ENCODE assay signal across 8 cellular contexts in genomic region chr5:141326088-141326854, GRCh38. TPM values are rescaled to one million over a fixed set of nuclear protein-coding genes. Genes with fewer than 3 reads are reported as not detected.
DNase-seq lines count a peak whose midpoint lies in the region; ATAC-seq, FAIRE-seq and TF ChIP-seq lines count a peak whose summit lies in the region.

No MANE protein-coding gene starts in this region.

- peak overlapping the region; percentile 94 for H3K4me2 ChIP-seq in K562 (ENCODE audit: insufficient read depth, low read length)

- TF ChIP-seq EP300 in K562 (IDR thresholded peaks at IDR 0.05; ENCODE audit: low read length): peak; percentile 22; the same call in 1 of the 2 replicates

- no peaks in the 10 kb centered on the region for H3K9me1 ChIP-seq in K562 (ENCODE audit: control insufficient read depth, insufficient read depth, low read length)

- TF ChIP-seq CTCF in K562 (IDR thresholded peaks at IDR 0.05 in 2 of 3, conservative IDR thresholded peaks at IDR 0.05 in 1 of 3; ENCODE audit: insufficient read depth in 2 of 3, low read depth in 1 of 3, low read length in 3 of 3): peak; percentile 83 to 90 (median 88)

- H2AFZ ChIP-seq in K562 (ENCODE audit: low read depth, low read length): peak overlapping the region; percentile 99

- peak; percentile 62 for TF ChIP-seq RAD21 in K562 (CRISPR knock-in tag; conservative IDR thresholded peaks at IDR 0.05 in 1 of 2, IDR thresholded peaks at IDR 0.05 in 1 of 2)

- 0 out of 2 replicates have a peak, but pooled peaks cover 2% of the 10 kb centered on the region for H3K9me3 ChIP-seq in K562 (replicated peaks; ENCODE audit: control insufficient read depth, insufficient read depth, low read depth, low read length)
- H3K9me3 ChIP-seq in iPS-18c (ENCODE audit: control insufficient read depth, insufficient read depth, low read length): peaks cover 3% of the 10 kb centered on the region

- WGBS in K562 (ENCODE audit: insufficient coverage, low coverage, missing lambda C conversion rate): 2% methylated on average over 27 of the region's 27 CpGs

- in situ Hi-C loops in K562 (cut with MboI): no loop called here

- intact Hi-C loops in K562 (cut with micrococcal nuclease): loop anchor here (5.0 to 10.0 kb wide), 2 partner anchors 46 to 111 kb away; partner anchors contain the start of genes PCDHB13, PCDHGA6 and PCDHGB3

- H3K79me2 ChIP-seq in K562 (ENCODE audit: control insufficient read depth, insufficient read depth, low read length): no peaks in the 10 kb centered on the region

- no peaks in the 10 kb centered on the region; a peak in 1 of 5 replicates for H3K4me1 ChIP-seq in K562 (replicated peaks in 1 of 2; ENCODE audit: control insufficient read depth in 2 of 2, insufficient read depth in 2 of 2, low read length in 2 of 2)

- TSS peak; percentile 39 for BruUV-seq in K562 (replicated peaks; lab: Mats Ljungman, UMichigan)

- ATAC-seq in GM19452 (IDR thresholded peaks at IDR 0.05; ENCODE audit: unreplicated experiment) (peak; percentile 57), K562 (peak; percentile 99)

- peak; percentile 72 for TF ChIP-seq POLR2A in K562 (conservative IDR thresholded peaks at IDR 0.05)

- CTCF ChIA-PET in K562 (lab: Yijun Ruan, JAX; ENCODE audit: low intra/inter-chr PET ratio): interaction anchor here (0.7 to 1.9 kb wide), 7 partner anchors 186 to 239 kb away, joined by 3 to 9 read pairs (median 6); no protein-coding TSS in a partner anchor

- H3K27ac ChIP-seq in K562 (ENCODE audit: extremely low read depth, low read depth, low read length): peak overlapping the region; percentile 64; the same call in 2 of the 3 replicates

- peak; percentile 97 for FAIRE-seq in K562 (lab: Jason Lieb, UNC)

- H3K36me3 ChIP-seq in K562 (ENCODE audit: control insufficient read depth, insufficient read depth, low read length): no peaks in the 10 kb centered on the region

- H3K4me3 ChIP-seq in K562: peak overlapping the region; percentile 47
- H3K4me3 ChIP-seq in iPS-18c (ENCODE audit: insufficient read depth, low read depth, low read length): peak overlapping the region; percentile 26; the same call in 1 of the 2 replicates

- H4K20me1 ChIP-seq in K562 (replicated peaks; ENCODE audit: control insufficient read depth, insufficient read depth, low read length): no peaks in the 10 kb centered on the region

- POLR2A ChIA-PET in K562 (lab: Yijun Ruan, JAX): interaction anchor here (0.9 kb wide), 1 partner anchor 267 kb away, joined by 3 read pairs; no protein-coding TSS in a partner anchor

- DNase-seq in AG20443 (ENCODE audit: low spot score) (peak; percentile 88), HT1080 (ENCODE audit: low read depth) (peak; percentile 40), T-helper 9 cell (peak; percentile 53), K562 (ENCODE audit: extremely low read depth in 1 of 4, low spot score in 3 of 4) (peak; percentile 63 to 86 (median 74)), middle frontal gyrus (ENCODE audit: extremely low spot score, low spot score) (no peak)
- DNase-seq in stimulated activated CD4-positive, alpha-beta T cell treated with anti-CD3 and anti-CD28 coated beads, Interleukin-12 subunit alpha, Interleukin-12 subunit beta, amount 100 ng/mL, for 4 hours: peak; percentile 60

- H3K27me3 ChIP-seq in K562 (ENCODE audit: control insufficient read depth in 2 of 2, insufficient read depth in 2 of 2, low read length in 2 of 2): peaks cover 0 to 6% of the 10 kb centered on the region in 2 experiments; a peak in 3 of 5 replicates

- peak overlapping the region; percentile 74 to 93; a peak in 3 of 4 replicates for H3K9ac ChIP-seq in K562 (ENCODE audit: insufficient read depth in 1 of 2, low read depth in 2 of 2, low read length in 2 of 2)

RNA-seq across cellular contexts. Expression of gene PCDHGA1, which starts 4.0 kb away (rescaled TPM):
- total RNA-seq in HT1080 (2014; rRNA removed; shearing (Covaris generic)): 0.07 and 0.32 TPM in 2 replicates
- polyA plus RNA-seq in HT1080 (2015; cell fraction: cytosol; rRNA removed): 0.57 and 0.67 TPM in 2 replicates
- 4.0 and 4.2 TPM in 2 replicates for polyA plus RNA-seq in HT1080 (2015; cell fraction: nucleus; rRNA removed)
- total RNA-seq in K562 (2011; cell fraction: chromatin; rRNA removed; ENCODE audit: low replicate concordance): 0.23 and 0.40 TPM in 2 replicates
- total RNA-seq in K562 (2011; cell fraction: nucleolus; rRNA removed): 0.39 and 0.50 TPM in 2 replicates
- 0.22 and 0.38 TPM in 2 replicates for total RNA-seq in K562 (2011; cell fraction: nucleoplasm; rRNA removed)
- total RNA-seq in K562 (2014; rRNA removed) (0.12 and 0.14 TPM in 2 replicates), K562 (2014; rRNA removed; fragmentation: Illumina TruSeq; extraction: Trizol) (0.13 and 0.18 TPM in 2 replicates), K562 (2015; rRNA removed; fragmentation: Illumina TruSeq; extraction: Trizol) (0.15 and 0.18 TPM in 2 replicates), K562 (2021) (0.16 and 0.20 TPM in 2 replicates)
- polyA plus RNA-seq in K562 (2011; rRNA removed) (0.08 and 0.26 TPM in 2 replicates), K562 (2014; fragmentation: Illumina TruSeq; extraction: Trizol) (0.12 and 0.21 TPM in 2 replicates), K562 (2014; fragmentation: Nextera tagmentation; extraction: Ambion mirVana) (not detected), K562 (2014; rRNA removed) (0.05 and 0.24 TPM in 2 replicates)
- 0.04 and 0.33 TPM in 2 replicates for polyA plus RNA-seq in K562 (2011; cell fraction: cytosol; rRNA removed)
- 0.10 and 0.41 TPM in 2 replicates for polyA plus RNA-seq in K562 (2011; cell fraction: nucleus; rRNA removed)
- polyA plus RNA-seq in K562 (2012): 0.16 and 0.40 TPM in 2 replicates
- 0.18 and 0.53 TPM in 2 replicates for polyA minus RNA-seq in K562 (2011; rRNA and poly(A)+ RNA removed)
- 0.19 TPM in 1 of 2 replicates, not detected in the other for polyA minus RNA-seq in K562 (2011; cell fraction: cytosol; rRNA and poly(A)+ RNA removed)
- 0.22 and 0.54 TPM in 2 replicates for polyA minus RNA-seq in K562 (2011; cell fraction: nucleus; rRNA and poly(A)+ RNA removed)

RNA-seq across cellular contexts. Expression of gene TAF7, which starts 5.7 kb away (rescaled TPM):
- total RNA-seq in HT1080 (2014; rRNA removed; shearing (Covaris generic)): 42.6 and 48.1 TPM in 2 replicates
- 40.5 and 50.9 TPM in 2 replicates for polyA plus RNA-seq in HT1080 (2015; cell fraction: cytosol; rRNA removed)
- 62.5 and 63.9 TPM in 2 replicates for polyA plus RNA-seq in HT1080 (2015; cell fraction: nucleus; rRNA removed)
- 25.2 and 60.1 TPM in 2 replicates for total RNA-seq in K562 (2011; cell fraction: chromatin; rRNA removed; ENCODE audit: low replicate concordance)
- 27.7 and 29.0 TPM in 2 replicates for total RNA-seq in K562 (2011; cell fraction: nucleolus; rRNA removed)
- 36.0 and 41.8 TPM in 2 replicates for total RNA-seq in K562 (2011; cell fraction: nucleoplasm; rRNA removed)
- total RNA-seq in K562 (2014; rRNA removed): 70.6 and 72.2 TPM in 2 replicates
- 92.0 and 105 TPM in 2 replicates for total RNA-seq in K562 (2014; rRNA removed; fragmentation: Illumina TruSeq; extraction: Trizol)
- 63.1 and 66.0 TPM in 2 replicates for total RNA-seq in K562 (2015; rRNA removed; fragmentation: Illumina TruSeq; extraction: Trizol)
- 71.2 and 73.3 TPM in 2 replicates for total RNA-seq in K562 (2021)
- 60.5 and 116 TPM in 2 replicates for polyA plus RNA-seq in K562 (2011; rRNA removed)
- 23.0 and 26.7 TPM in 2 replicates for polyA plus RNA-seq in K562 (2011; cell fraction: cytosol; rRNA removed)
- polyA plus RNA-seq in K562 (2011; cell fraction: nucleus; rRNA removed): 36.5 and 40.7 TPM in 2 replicates
- polyA plus RNA-seq in K562 (2012): 70.1 and 96.3 TPM in 2 replicates
- polyA plus RNA-seq in K562 (2014; fragmentation: Illumina TruSeq; extraction: Trizol): 88.5 and 93.5 TPM in 2 replicates
- 10 to 100 TPM; 51.6 to 68.8 TPM for polyA plus RNA-seq in K562 (2014; fragmentation: Nextera tagmentation; extraction: Ambion mirVana)
- polyA plus RNA-seq in K562 (2014; rRNA removed): 105 and 109 TPM in 2 replicates
- polyA minus RNA-seq in K562 (2011; rRNA and poly(A)+ RNA removed): 52.0 and 74.5 TPM in 2 replicates
- 16.0 and 23.4 TPM in 2 replicates for polyA minus RNA-seq in K562 (2011; cell fraction: cytosol; rRNA and poly(A)+ RNA removed)
- 18.3 and 26.0 TPM in 2 replicates for polyA minus RNA-seq in K562 (2011; cell fraction: nucleus; rRNA and poly(A)+ RNA removed)

RNA-seq across cellular contexts. Expression of gene PCDHGA2, which starts 12.3 kb away (rescaled TPM):
- 0.27 and 0.84 TPM in 2 replicates for total RNA-seq in HT1080 (2014; rRNA removed; shearing (Covaris generic))
- 0.47 and 1.0 TPM in 2 replicates for polyA plus RNA-seq in HT1080 (2015; cell fraction: cytosol; rRNA removed)
- 6.5 and 7.1 TPM in 2 replicates for polyA plus RNA-seq in HT1080 (2015; cell fraction: nucleus; rRNA removed)
- total RNA-seq in K562 (2011; cell fraction: chromatin; rRNA removed; ENCODE audit: low replicate concordance): 0.21 and 0.39 TPM in 2 replicates
- 0.13 and 0.33 TPM in 2 replicates for total RNA-seq in K562 (2011; cell fraction: nucleolus; rRNA removed)
- 0.23 and 0.29 TPM in 2 replicates for total RNA-seq in K562 (2011; cell fraction: nucleoplasm; rRNA removed)
- total RNA-seq in K562 (2014; rRNA removed): 0.08 and 0.23 TPM in 2 replicates
- 0.03 and 0.07 TPM in 2 replicates for total RNA-seq in K562 (2014; rRNA removed; fragmentation: Illumina TruSeq; extraction: Trizol)
- 0.07 and 0.08 TPM in 2 replicates for total RNA-seq in K562 (2015; rRNA removed; fragmentation: Illumina TruSeq; extraction: Trizol)
- 0.18 and 0.27 TPM in 2 replicates for total RNA-seq in K562 (2021)
- polyA plus RNA-seq in K562 (2011; rRNA removed): 0.03 and 0.10 TPM in 2 replicates
- 0.03 and 0.16 TPM in 2 replicates for polyA plus RNA-seq in K562 (2011; cell fraction: cytosol; rRNA removed)
- polyA plus RNA-seq in K562 (2011; cell fraction: nucleus; rRNA removed): 0.04 and 0.33 TPM in 2 replicates
- polyA plus RNA-seq in K562 (2012): 0.16 and 0.42 TPM in 2 replicates
- 0.12 and 0.15 TPM in 2 replicates for polyA plus RNA-seq in K562 (2014; fragmentation: Illumina TruSeq; extraction: Trizol)
- polyA plus RNA-seq in K562 (2014; fragmentation: Nextera tagmentation; extraction: Ambion mirVana): not detected
- polyA plus RNA-seq in K562 (2014; rRNA removed): 0.18 and 0.27 TPM in 2 replicates
- polyA minus RNA-seq in K562 (2011; rRNA and poly(A)+ RNA removed): 0.18 TPM in 1 of 2 replicates, not detected in the other
- polyA minus RNA-seq in K562 (2011; cell fraction: cytosol; rRNA and poly(A)+ RNA removed): not detected in 2 replicates
- polyA minus RNA-seq in K562 (2011; cell fraction: nucleus; rRNA and poly(A)+ RNA removed): 0.27 TPM in 1 of 2 replicates, not detected in the other

RNA-seq across cellular contexts. Expression of gene PCDHGA3, which starts 17.4 kb away (rescaled TPM):
- 0.10 and 0.14 TPM in 2 replicates for total RNA-seq in HT1080 (2014; rRNA removed; shearing (Covaris generic))
- polyA plus RNA-seq in HT1080 (2015; cell fraction: cytosol; rRNA removed): 0.11 and 0.14 TPM in 2 replicates
- polyA plus RNA-seq in HT1080 (2015; cell fraction: nucleus; rRNA removed): 1.2 and 1.5 TPM in 2 replicates
- 0.67 and 1.2 TPM in 2 replicates for total RNA-seq in K562 (2011; cell fraction: chromatin; rRNA removed; ENCODE audit: low replicate concordance)
- total RNA-seq in K562 (2011; cell fraction: nucleolus; rRNA removed): 0.79 and 0.83 TPM in 2 replicates
- 0.69 and 0.81 TPM in 2 replicates for total RNA-seq in K562 (2011; cell fraction: nucleoplasm; rRNA removed)
- total RNA-seq in K562 (2014; rRNA removed) (0.23 and 0.33 TPM in 2 replicates), K562 (2014; rRNA removed; fragmentation: Illumina TruSeq; extraction: Trizol) (0.13 and 0.18 TPM in 2 replicates), K562 (2015; rRNA removed; fragmentation: Illumina TruSeq; extraction: Trizol) (0.11 and 0.14 TPM in 2 replicates), K562 (2021) (0.24 and 0.38 TPM in 2 replicates)
- polyA plus RNA-seq in K562 (2011; rRNA removed) (0.15 TPM in 1 of 2 replicates, not detected in the other), K562 (2014; fragmentation: Illumina TruSeq; extraction: Trizol) (0.12 and 0.13 TPM in 2 replicates), K562 (2014; fragmentation: Nextera tagmentation; extraction: Ambion mirVana) (not detected), K562 (2014; rRNA removed) (0.28 TPM in 1 of 2 replicates, not detected in the other)
- 0.12 TPM in 1 of 2 replicates, not detected in the other for polyA plus RNA-seq in K562 (2011; cell fraction: cytosol; rRNA removed)
- 0.04 and 0.71 TPM in 2 replicates for polyA plus RNA-seq in K562 (2011; cell fraction: nucleus; rRNA removed)
- 0.16 and 0.53 TPM in 2 replicates for polyA plus RNA-seq in K562 (2012)
- polyA minus RNA-seq in K562 (2011; rRNA and poly(A)+ RNA removed): 0.09 and 0.14 TPM in 2 replicates
- not detected in 2 replicates for polyA minus RNA-seq in K562 (2011; cell fraction: cytosol; rRNA and poly(A)+ RNA removed)
- 0.67 TPM in 1 of 2 replicates, not detected in the other for polyA minus RNA-seq in K562 (2011; cell fraction: nucleus; rRNA and poly(A)+ RNA removed)

RNA-seq across cellular contexts. Expression of gene SLC25A2, which starts 22.4 kb away (rescaled TPM):
- not detected in 2 replicates for total RNA-seq in HT1080 (2014; rRNA removed; shearing (Covaris generic))
- polyA plus RNA-seq in HT1080 (2015; cell fraction: cytosol; rRNA removed): not detected in 2 replicates
- not detected in 2 replicates for polyA plus RNA-seq in HT1080 (2015; cell fraction: nucleus; rRNA removed)
- total RNA-seq in K562 (2011; cell fraction: chromatin; rRNA removed; ENCODE audit: low replicate concordance): 0.90 and 1.2 TPM in 2 replicates
- total RNA-seq in K562 (2011; cell fraction: nucleolus; rRNA removed): 0.67 TPM in 1 of 2 replicates, not detected in the other
- 0.51 TPM in 1 of 2 replicates, not detected in the other for total RNA-seq in K562 (2011; cell fraction: nucleoplasm; rRNA removed)
- total RNA-seq in K562 (2014; rRNA removed) (0.09 TPM in 1 of 2 replicates, not detected in the other), K562 (2014; rRNA removed; fragmentation: Illumina TruSeq; extraction: Trizol) (0.11 TPM in 1 of 2 replicates, not detected in the other), K562 (2015; rRNA removed; fragmentation: Illumina TruSeq; extraction: Trizol) (0.11 and 0.15 TPM in 2 replicates), K562 (2021) (0.34 TPM in 1 of 2 replicates, not detected in the other)
- polyA plus RNA-seq in K562 (2011; rRNA removed) (not detected in 2 replicates), K562 (2014; fragmentation: Illumina TruSeq; extraction: Trizol) (not detected in 2 replicates), K562 (2014; fragmentation: Nextera tagmentation; extraction: Ambion mirVana) (not detected), K562 (2014; rRNA removed) (not detected in 2 replicates)
- polyA plus RNA-seq in K562 (2011; cell fraction: cytosol; rRNA removed): not detected in 2 replicates
- 0.23 TPM in 1 of 2 replicates, not detected in the other for polyA plus RNA-seq in K562 (2011; cell fraction: nucleus; rRNA removed)
- polyA plus RNA-seq in K562 (2012): 0.07 TPM in 1 of 2 replicates, not detected in the other
- 0.12 and 0.14 TPM in 2 replicates for polyA minus RNA-seq in K562 (2011; rRNA and poly(A)+ RNA removed)
- polyA minus RNA-seq in K562 (2011; cell fraction: cytosol; rRNA and poly(A)+ RNA removed): not detected in 2 replicates
- 0.27 TPM in 1 of 2 replicates, not detected in the other for polyA minus RNA-seq in K562 (2011; cell fraction: nucleus; rRNA and poly(A)+ RNA removed)
